In the genomic region with DNA sequence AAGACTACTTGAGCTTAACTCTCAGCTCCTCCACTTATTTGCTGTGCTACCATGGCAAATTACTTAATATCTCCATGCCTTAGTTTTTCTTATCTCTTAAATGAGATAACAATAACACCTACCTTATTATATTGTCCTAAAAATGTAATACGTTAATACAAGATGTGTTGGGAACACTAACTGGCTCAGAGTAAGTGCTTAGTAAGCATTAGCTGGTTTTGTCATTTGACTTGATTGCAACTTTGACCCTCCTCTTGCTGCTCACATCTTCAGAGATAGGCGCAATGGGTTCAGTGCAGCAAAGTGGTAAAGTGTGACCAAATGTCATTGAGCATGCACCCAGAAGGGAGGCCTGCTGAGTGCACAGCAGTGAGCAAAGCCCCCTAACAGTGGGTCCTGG, we compare ENCODE assay signal across 2 cellular contexts.
TF ChIP-seq lines count a peak whose summit lies in the region.

No MANE protein-coding gene starts in this region.

TF ChIP-seq in IMR-90, 13 proteins besides CTCF, POLR2A, EP300 and RAD21:
- TF ChIP-seq MAFK (IDR thresholded peaks at IDR 0.05; ENCODE audit: low read depth, low read length) (0 out of 2 replicates have a peak, but pooled peaks have one; percentile 19), FOS (IDR thresholded peaks at IDR 0.05; ENCODE audit: low read depth, low read length) (no peak)
TF ChIP-seq in IMR-90: peak in this region for 1.

TF ChIP-seq in H1, 55 proteins besides CTCF, POLR2A, EP300 and RAD21:
- no peak for TF ChIP-seq TBP (IDR thresholded peaks at IDR 0.05; ENCODE audit: low read depth, low read length)
- TF ChIP-seq ZNF274 (IDR thresholded peaks at IDR 0.05; ENCODE audit: borderline replicate concordance, extremely low read depth, low read length): no peak
- no peak for TF ChIP-seq EGR1 (IDR thresholded peaks at IDR 0.05; ENCODE audit: borderline replicate concordance, low read depth, low read length)
- TF ChIP-seq, protein P1, sequence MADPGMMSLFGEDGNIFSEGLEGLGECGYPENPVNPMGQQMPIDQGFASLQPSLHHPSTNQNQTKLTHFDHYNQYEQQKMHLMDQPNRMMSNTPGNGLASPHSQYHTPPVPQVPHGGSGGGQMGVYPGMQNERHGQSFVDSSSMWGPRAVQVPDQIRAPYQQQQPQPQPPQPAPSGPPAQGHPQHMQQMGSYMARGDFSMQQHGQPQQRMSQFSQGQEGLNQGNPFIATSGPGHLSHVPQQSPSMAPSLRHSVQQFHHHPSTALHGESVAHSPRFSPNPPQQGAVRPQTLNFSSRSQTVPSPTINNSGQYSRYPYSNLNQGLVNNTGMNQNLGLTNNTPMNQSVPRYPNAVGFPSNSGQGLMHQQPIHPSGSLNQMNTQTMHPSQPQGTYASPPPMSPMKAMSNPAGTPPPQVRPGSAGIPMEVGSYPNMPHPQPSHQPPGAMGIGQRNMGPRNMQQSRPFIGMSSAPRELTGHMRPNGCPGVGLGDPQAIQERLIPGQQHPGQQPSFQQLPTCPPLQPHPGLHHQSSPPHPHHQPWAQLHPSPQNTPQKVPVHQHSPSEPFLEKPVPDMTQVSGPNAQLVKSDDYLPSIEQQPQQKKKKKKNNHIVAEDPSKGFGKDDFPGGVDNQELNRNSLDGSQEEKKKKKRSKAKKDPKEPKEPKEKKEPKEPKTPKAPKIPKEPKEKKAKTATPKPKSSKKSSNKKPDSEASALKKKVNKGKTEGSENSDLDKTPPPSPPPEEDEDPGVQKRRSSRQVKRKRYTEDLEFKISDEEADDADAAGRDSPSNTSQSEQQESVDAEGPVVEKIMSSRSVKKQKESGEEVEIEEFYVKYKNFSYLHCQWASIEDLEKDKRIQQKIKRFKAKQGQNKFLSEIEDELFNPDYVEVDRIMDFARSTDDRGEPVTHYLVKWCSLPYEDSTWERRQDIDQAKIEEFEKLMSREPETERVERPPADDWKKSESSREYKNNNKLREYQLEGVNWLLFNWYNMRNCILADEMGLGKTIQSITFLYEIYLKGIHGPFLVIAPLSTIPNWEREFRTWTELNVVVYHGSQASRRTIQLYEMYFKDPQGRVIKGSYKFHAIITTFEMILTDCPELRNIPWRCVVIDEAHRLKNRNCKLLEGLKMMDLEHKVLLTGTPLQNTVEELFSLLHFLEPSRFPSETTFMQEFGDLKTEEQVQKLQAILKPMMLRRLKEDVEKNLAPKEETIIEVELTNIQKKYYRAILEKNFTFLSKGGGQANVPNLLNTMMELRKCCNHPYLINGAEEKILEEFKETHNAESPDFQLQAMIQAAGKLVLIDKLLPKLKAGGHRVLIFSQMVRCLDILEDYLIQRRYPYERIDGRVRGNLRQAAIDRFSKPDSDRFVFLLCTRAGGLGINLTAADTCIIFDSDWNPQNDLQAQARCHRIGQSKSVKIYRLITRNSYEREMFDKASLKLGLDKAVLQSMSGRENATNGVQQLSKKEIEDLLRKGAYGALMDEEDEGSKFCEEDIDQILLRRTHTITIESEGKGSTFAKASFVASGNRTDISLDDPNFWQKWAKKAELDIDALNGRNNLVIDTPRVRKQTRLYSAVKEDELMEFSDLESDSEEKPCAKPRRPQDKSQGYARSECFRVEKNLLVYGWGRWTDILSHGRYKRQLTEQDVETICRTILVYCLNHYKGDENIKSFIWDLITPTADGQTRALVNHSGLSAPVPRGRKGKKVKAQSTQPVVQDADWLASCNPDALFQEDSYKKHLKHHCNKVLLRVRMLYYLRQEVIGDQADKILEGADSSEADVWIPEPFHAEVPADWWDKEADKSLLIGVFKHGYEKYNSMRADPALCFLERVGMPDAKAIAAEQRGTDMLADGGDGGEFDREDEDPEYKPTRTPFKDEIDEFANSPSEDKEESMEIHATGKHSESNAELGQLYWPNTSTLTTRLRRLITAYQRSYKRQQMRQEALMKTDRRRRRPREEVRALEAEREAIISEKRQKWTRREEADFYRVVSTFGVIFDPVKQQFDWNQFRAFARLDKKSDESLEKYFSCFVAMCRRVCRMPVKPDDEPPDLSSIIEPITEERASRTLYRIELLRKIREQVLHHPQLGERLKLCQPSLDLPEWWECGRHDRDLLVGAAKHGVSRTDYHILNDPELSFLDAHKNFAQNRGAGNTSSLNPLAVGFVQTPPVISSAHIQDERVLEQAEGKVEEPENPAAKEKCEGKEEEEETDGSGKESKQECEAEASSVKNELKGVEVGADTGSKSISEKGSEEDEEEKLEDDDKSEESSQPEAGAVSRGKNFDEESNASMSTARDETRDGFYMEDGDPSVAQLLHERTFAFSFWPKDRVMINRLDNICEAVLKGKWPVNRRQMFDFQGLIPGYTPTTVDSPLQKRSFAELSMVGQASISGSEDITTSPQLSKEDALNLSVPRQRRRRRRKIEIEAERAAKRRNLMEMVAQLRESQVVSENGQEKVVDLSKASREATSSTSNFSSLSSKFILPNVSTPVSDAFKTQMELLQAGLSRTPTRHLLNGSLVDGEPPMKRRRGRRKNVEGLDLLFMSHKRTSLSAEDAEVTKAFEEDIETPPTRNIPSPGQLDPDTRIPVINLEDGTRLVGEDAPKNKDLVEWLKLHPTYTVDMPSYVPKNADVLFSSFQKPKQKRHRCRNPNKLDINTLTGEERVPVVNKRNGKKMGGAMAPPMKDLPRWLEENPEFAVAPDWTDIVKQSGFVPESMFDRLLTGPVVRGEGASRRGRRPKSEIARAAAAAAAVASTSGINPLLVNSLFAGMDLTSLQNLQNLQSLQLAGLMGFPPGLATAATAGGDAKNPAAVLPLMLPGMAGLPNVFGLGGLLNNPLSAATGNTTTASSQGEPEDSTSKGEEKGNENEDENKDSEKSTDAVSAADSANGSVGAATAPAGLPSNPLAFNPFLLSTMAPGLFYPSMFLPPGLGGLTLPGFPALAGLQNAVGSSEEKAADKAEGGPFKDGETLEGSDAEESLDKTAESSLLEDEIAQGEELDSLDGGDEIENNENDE (IDR thresholded peaks at IDR 0.05; ENCODE audit: insufficient replicate concordance, low read length): no peak
- TF ChIP-seq CHD2 (IDR thresholded peaks at IDR 0.05; ENCODE audit: low read length): no peak
- TF ChIP-seq RBBP5 (IDR thresholded peaks at IDR 0.05; ENCODE audit: borderline replicate concordance, low read depth, low read length): no peak
- TF ChIP-seq NRF1 (IDR thresholded peaks at IDR 0.05; ENCODE audit: low read depth, low read length): no peak
- TF ChIP-seq YY1 (IDR thresholded peaks at IDR 0.05; ENCODE audit: low read depth, low read length): no peak
- TF ChIP-seq SIN3A (conservative IDR thresholded peaks at IDR 0.05 in 1 of 2, IDR thresholded peaks at IDR 0.05 in 1 of 2; ENCODE audit: low read depth in 1 of 2, low read length in 2 of 2): no peak
- TF ChIP-seq CREB1 (IDR thresholded peaks at IDR 0.05): no peak
- no peak for TF ChIP-seq KDM4A (IDR thresholded peaks at IDR 0.05; ENCODE audit: low read depth, low read length, severe bottlenecking)
- TF ChIP-seq, protein P2, sequence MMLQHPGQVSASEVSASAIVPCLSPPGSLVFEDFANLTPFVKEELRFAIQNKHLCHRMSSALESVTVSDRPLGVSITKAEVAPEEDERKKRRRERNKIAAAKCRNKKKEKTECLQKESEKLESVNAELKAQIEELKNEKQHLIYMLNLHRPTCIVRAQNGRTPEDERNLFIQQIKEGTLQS (IDR thresholded peaks at IDR 0.05; ENCODE audit: insufficient read depth, low read depth, low read length): no peak
- no peak for TF ChIP-seq CHD1 (IDR thresholded peaks at IDR 0.05; ENCODE audit: low read depth, low read length)
- no peak for TF ChIP-seq KDM5A (IDR thresholded peaks at IDR 0.05; ENCODE audit: low read length)
- TF ChIP-seq MAFK (IDR thresholded peaks at IDR 0.05; ENCODE audit: low read depth, low read length): no peak
- TF ChIP-seq POU5F1 (IDR thresholded peaks at IDR 0.05; ENCODE audit: low read depth, low read length): no peak
- TF ChIP-seq TAF7 (optimal IDR thresholded peaks at IDR 0.05; ENCODE audit: borderline replicate concordance, low read depth, low read length): no peak
TF ChIP-seq in H1: peak in this region for 0.
